In the genomic region with DNA sequence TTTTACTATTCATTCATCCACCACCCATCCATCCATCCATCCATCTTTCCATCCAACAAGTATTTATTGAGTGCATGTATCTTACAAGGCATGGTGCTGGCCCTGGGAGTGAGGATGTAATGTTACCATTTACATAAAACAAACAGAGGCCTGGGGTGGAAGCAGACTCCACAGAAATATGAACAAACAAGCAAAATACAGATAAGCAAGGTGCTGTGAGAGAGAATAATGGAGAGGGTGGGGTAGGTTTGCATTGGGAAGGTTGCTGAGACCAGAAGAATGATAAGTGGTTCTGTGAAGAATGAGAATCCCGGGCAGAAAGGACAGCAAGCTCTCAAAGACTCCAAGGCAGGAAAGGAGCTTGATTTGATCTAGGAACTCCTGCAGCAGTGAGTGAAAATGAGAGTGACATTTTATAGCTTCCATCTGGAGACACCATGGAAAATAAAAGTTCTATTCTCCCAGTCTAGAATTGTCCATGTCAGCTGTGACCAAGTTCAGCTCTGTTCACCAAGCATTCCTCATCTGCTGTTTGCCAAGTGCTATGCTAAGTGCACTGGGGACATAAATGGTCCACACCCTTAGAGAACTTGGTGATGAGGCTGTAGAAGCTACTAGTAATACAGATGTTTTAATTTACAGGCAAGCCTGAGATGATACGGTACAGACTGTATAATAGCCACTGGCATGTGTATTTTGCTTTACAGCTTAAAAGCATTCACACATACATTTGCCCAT, we compare ENCODE assay signal across 22 cellular contexts.
DNase-seq lines count a peak whose midpoint lies in the region; ATAC-seq, FAIRE-seq and TF ChIP-seq lines count a peak whose summit lies in the region.
"Had no signal": no experiment of that assay in that cellular context is flagged by ENCODE, and none has a peak within 500 bp of the region (broad histone marks: within the 10 kb centered on the region; RNA-seq: fewer than 3 reads in every experiment).

No MANE protein-coding gene starts in this region.

- H3K9me3 ChIP-seq in HEK293 (ENCODE audit: control insufficient read depth, insufficient read depth, low read depth, low read length) (no peaks in the 10 kb centered on the region), small intestine (ENCODE audit: control insufficient read depth, low read depth) (no peaks in the 10 kb centered on the region)
- H3K9me3 ChIP-seq: A549, BE2C, Peyer's patch, SJCRH30 had no signal

- H3K4me3 Mint-ChIP-seq in WTC11, result no peak overlapping the region
- H3K4me3 Mint-ChIP-seq in mesothelial cell of epicardium, result no peak overlapping the region
- no peak overlapping the region for H3K4me3 Mint-ChIP-seq in endothelial cell (ENCODE audit: unreplicated experiment)
- H3K4me3 Mint-ChIP-seq: CD4-positive, CD25-positive, alpha-beta regulatory T cell; H9; T-cell had no signal

- CTCF ChIA-PET in BJ (lab: Yijun Ruan, JAX), result interaction anchor here (0.6 to 1.3 kb wide), 2 partner anchors 34 to 113 kb away, joined by 3 to 4 read pairs; no protein-coding TSS in a partner anchor
- CTCF ChIA-PET in HEK293 (lab: Yijun Ruan, JAX), result interaction anchor here (0.9 kb wide), 1 partner anchor 158 kb away, joined by 3 read pairs; no protein-coding TSS in a partner anchor
- CTCF ChIA-PET in WTC11 (lab: Charles Lee), result interaction anchor here (0.7 to 1.4 kb wide), 4 partner anchors 9 to 20 kb away, joined by 3 to 5 read pairs (median 4); no protein-coding TSS in a partner anchor

- WGBS in small intestine, 3 donors, result 76 to 95% (median 88%) methylated on average over 2 of the region's 2 CpGs

- H3K4me1 ChIP-seq in HEK293 (ENCODE audit: control insufficient read depth, insufficient read depth, low read length) (peaks cover 5% of the 10 kb centered on the region; the same call in 1 of the 2 replicates), small intestine (ENCODE audit: control insufficient read depth in 2 of 2, insufficient read depth in 1 of 2, low read depth in 1 of 2, low read length in 1 of 2) (no peaks in the 10 kb centered on the region)
- H3K4me1 ChIP-seq: A549, BE2C, Peyer's patch had no signal

- TF ChIP-seq CTCF in BJ (IDR thresholded peaks at IDR 0.05; ENCODE audit: insufficient read depth, low read depth, low read length), result no peak
- TF ChIP-seq CTCF in HEK293 (tag by site-specific recombination; IDR thresholded peaks at IDR 0.05), result no peak
- no peak for TF ChIP-seq CTCF in WTC11 (IDR thresholded peaks at IDR 0.05)
- no peak for TF ChIP-seq CTCF in mesothelial cell of epicardium (IDR thresholded peaks at IDR 0.05; ENCODE audit: unreplicated experiment)
- TF ChIP-seq CTCF in endothelial cell (IDR thresholded peaks at IDR 0.05; ENCODE audit: unreplicated experiment), result no peak

- H3K9me3 Mint-ChIP-seq in WTC11 (no peaks in the 10 kb centered on the region), mesothelial cell of epicardium (no peaks in the 10 kb centered on the region), endothelial cell (ENCODE audit: unreplicated experiment) (no peaks in the 10 kb centered on the region)
- H3K9me3 Mint-ChIP-seq: CD4-positive, CD25-positive, alpha-beta regulatory T cell; H9; T-cell had no signal

- no peak for FAIRE-seq in small intestine (lab: Jason Lieb, UNC)
- FAIRE-seq: A549, GM12891, HTR-8/SVneo had no signal

- H3K36me3 Mint-ChIP-seq in WTC11 (no peaks in the 10 kb centered on the region), mesothelial cell of epicardium (peaks cover 1% of the 10 kb centered on the region), endothelial cell (ENCODE audit: low read depth, unreplicated experiment) (no peaks in the 10 kb centered on the region)

- H3K4me3 ChIP-seq in BJ (ENCODE audit: low read depth, low read length), result no peak overlapping the region
- H3K4me3 ChIP-seq in HEK293 (ENCODE audit: low read depth, low read length), result no peak overlapping the region
- no peak overlapping the region for H3K4me3 ChIP-seq in small intestine (ENCODE audit: low read depth in 1 of 2, low read length in 2 of 2)
- H3K4me3 ChIP-seq: A549, Peyer's patch, SJCRH30 had no signal

- H3K27me3 Mint-ChIP-seq in WTC11 (ENCODE audit: low read depth) (no peaks in the 10 kb centered on the region), mesothelial cell of epicardium (ENCODE audit: low read depth) (no peaks in the 10 kb centered on the region), endothelial cell (ENCODE audit: unreplicated experiment) (peaks cover 3% of the 10 kb centered on the region)
- H3K27me3 Mint-ChIP-seq: CD4-positive, CD25-positive, alpha-beta regulatory T cell; T-cell had no signal

- H3K36me3 ChIP-seq in BJ (ENCODE audit: control insufficient read depth, insufficient read depth, low read length), result no peaks in the 10 kb centered on the region
- H3K36me3 ChIP-seq in HEK293 (ENCODE audit: control insufficient read depth in 2 of 2, insufficient read depth in 1 of 2, low read length in 2 of 2), result no peaks in the 10 kb centered on the region
- peaks cover 0 to 2% of the 10 kb centered on the region in 2 donors for H3K36me3 ChIP-seq in small intestine (ENCODE audit: control insufficient read depth in 2 of 2, insufficient read depth in 2 of 2, low read length in 2 of 2)
- H3K36me3 ChIP-seq: BE2C, Peyer's patch had no signal

- H3K27ac ChIP-seq in HEK293 (ENCODE audit: extremely low read depth, low read depth, low read length) (no peak overlapping the region), small intestine (ENCODE audit: low read depth in 1 of 2, low read length in 1 of 2) (no peak overlapping the region)
- H3K27ac ChIP-seq: A549, Peyer's patch, SJCRH30 had no signal

- ATAC-seq in WTC11, result no peak
- ATAC-seq: A549, T-cell had no signal

- no peaks in the 10 kb centered on the region for H3K27me3 ChIP-seq in BJ (ENCODE audit: control insufficient read depth, insufficient read depth, low read length)
- no peaks in the 10 kb centered on the region for H3K27me3 ChIP-seq in small intestine (ENCODE audit: control insufficient read depth in 2 of 2, insufficient read depth in 2 of 2, low read length in 2 of 2)
- H3K27me3 ChIP-seq: BE2C, Peyer's patch, SJCRH30 had no signal

- H3K27ac Mint-ChIP-seq in WTC11 (peak overlapping the region; percentile 29), mesothelial cell of epicardium (no peak overlapping the region), endothelial cell (ENCODE audit: unreplicated experiment) (no peak overlapping the region)
- H3K27ac Mint-ChIP-seq: H9, T-cell had no signal

- peak; percentile 26 for DNase-seq in BJ (ENCODE audit: low read depth)
- no peak for DNase-seq in WTC11 (ENCODE audit: low spot score)
- peak; percentile 7 for DNase-seq in small intestine
- no peak for DNase-seq in mesothelial cell of epicardium (ENCODE audit: low spot score in 2 of 2, unreplicated experiment in 2 of 2)
- no peak for DNase-seq in endothelial cell (ENCODE audit: low spot score)
- DNase-seq in NCI-H1930 (lab: John Stamatoyannopoulos, UW), result no peak
- DNase-seq: BE2C; CD4-positive, CD25-positive, alpha-beta regulatory T cell; DMS79 treated with DMSO at 0.1 percent for 48 hours; H9; KG1; NCI-H1105; NCI-H146; NCI-H2029 treated with DMSO at 0.1 percent for 48 hours; NCI-H82; Peyer's patch; SJCRH30; T-cell had no signal

- H3K4me1 Mint-ChIP-seq in WTC11, result peaks cover 30% of the 10 kb centered on the region
- peaks cover 9% of the 10 kb centered on the region for H3K4me1 Mint-ChIP-seq in mesothelial cell of epicardium
- peaks cover 4% of the 10 kb centered on the region for H3K4me1 Mint-ChIP-seq in endothelial cell (ENCODE audit: unreplicated experiment)

- POLR2A ChIA-PET in BJ (lab: Charles Lee) (no interaction called here), HEK293 (lab: Yijun Ruan, JAX) (no interaction called here), WTC11 (lab: Charles Lee) (no interaction called here)

TF ChIP-seq in HEK293, 187 proteins besides CTCF, POLR2A, EP300 and RAD21 (continues in another document):
- 0 out of 2 replicates have a peak, but pooled peaks have one; percentile 24 for TF ChIP-seq ZBTB17 (tag by site-specific recombination; IDR thresholded peaks at IDR 0.05)
- no peak for TF ChIP-seq ZNF398 (tag by site-specific recombination; IDR thresholded peaks at IDR 0.05)
- TF ChIP-seq ZNF600 (tag by site-specific recombination; IDR thresholded peaks at IDR 0.05), result 0 out of 2 replicates have a peak, but pooled peaks have one; percentile 18
- TF ChIP-seq ZNF37A (tag by site-specific recombination; IDR thresholded peaks at IDR 0.05), result no peak

TF ChIP-seq in WTC11, 78 proteins besides CTCF, POLR2A, EP300 and RAD21 (continues in another document):
- TF ChIP-seq HMGA2 (CRISPR knock-in tag; IDR thresholded peaks at IDR 0.05), result no peak
- TF ChIP-seq NFYB (CRISPR knock-in tag; conservative IDR thresholded peaks at IDR 0.05; ENCODE audit: low read depth), result no peak
- TF ChIP-seq ZNF138 (CRISPR knock-in tag; conservative IDR thresholded peaks at IDR 0.05), result no peak
- TF ChIP-seq MYBL2 (CRISPR knock-in tag; IDR thresholded peaks at IDR 0.05), result no peak
- no peak for TF ChIP-seq JAZF1 (CRISPR knock-in tag; IDR thresholded peaks at IDR 0.05)
- TF ChIP-seq, protein P1, sequence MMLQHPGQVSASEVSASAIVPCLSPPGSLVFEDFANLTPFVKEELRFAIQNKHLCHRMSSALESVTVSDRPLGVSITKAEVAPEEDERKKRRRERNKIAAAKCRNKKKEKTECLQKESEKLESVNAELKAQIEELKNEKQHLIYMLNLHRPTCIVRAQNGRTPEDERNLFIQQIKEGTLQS (CRISPR knock-in tag; conservative IDR thresholded peaks at IDR 0.05), result no peak
- no peak for TF ChIP-seq JUN (CRISPR knock-in tag; IDR thresholded peaks at IDR 0.05)
- TF ChIP-seq, protein P2, sequence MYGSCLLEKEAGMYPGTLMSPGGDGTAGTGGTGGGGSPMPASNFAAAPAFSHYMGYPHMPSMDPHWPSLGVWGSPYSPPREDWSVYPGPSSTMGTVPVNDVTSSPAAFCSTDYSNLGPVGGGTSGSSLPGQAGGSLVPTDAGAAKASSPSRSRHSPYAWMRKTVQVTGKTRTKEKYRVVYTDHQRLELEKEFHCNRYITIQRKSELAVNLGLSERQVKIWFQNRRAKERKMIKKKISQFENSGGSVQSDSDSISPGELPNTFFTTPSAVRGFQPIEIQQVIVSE (CRISPR knock-in tag; IDR thresholded peaks at IDR 0.05; ENCODE audit: borderline replicate concordance), result no peak
- TF ChIP-seq, protein P3, sequence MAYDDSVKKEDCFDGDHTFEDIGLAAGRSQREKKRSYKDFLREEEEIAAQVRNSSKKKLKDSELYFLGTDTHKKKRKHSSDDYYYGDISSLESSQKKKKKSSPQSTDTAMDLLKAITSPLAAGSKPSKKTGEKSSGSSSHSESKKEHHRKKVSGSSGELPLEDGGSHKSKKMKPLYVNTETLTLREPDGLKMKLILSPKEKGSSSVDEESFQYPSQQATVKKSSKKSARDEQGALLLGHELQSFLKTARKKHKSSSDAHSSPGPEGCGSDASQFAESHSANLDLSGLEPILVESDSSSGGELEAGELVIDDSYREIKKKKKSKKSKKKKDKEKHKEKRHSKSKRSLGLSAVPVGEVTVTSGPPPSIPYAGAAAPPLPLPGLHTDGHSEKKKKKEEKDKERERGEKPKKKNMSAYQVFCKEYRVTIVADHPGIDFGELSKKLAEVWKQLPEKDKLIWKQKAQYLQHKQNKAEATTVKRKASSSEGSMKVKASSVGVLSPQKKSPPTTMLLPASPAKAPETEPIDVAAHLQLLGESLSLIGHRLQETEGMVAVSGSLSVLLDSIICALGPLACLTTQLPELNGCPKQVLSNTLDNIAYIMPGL (CRISPR knock-in tag; IDR thresholded peaks at IDR 0.05), result no peak

Comparison
In these comparisons a context has a peak if more than half of its experiments do, and no peak if none do; other contexts are left out.
1. DNase-seq: peak in BJ (single experiment) and small intestine (single experiment); none in WTC11 (single experiment), mesothelial cell of epicardium (0 of 2), endothelial cell (single experiment) and NCI-H1930 (0 of 2).